ENCODE assay signal across 8 cellular contexts in genomic region chr2:232632904-232633412, GRCh38. TPM values are rescaled to one million over a fixed set of nuclear protein-coding genes. Genes with fewer than 3 reads are reported as not detected.
DNase-seq lines count a peak whose midpoint lies in the region; ATAC-seq, FAIRE-seq and TF ChIP-seq lines count a peak whose summit lies in the region.

No MANE protein-coding gene starts in this region.

- DNase-seq in stimulated activated CD4-positive, alpha-beta T cell treated with anti-CD3 and anti-CD28 coated beads, Interleukin-2, amount 100 ng/mL, for 4 hours (ENCODE audit: low read depth), result peak; percentile 9
- DNase-seq in stimulated activated CD4-positive, alpha-beta T cell treated with anti-CD3 and anti-CD28 coated beads, Interleukin-2, amount 100 ng/mL, for 24 hours, result no peak
- DNase-seq in kidney tubule cell (ENCODE audit: low spot score) (peak; percentile 46), HTR-8/SVneo (ENCODE audit: insufficient read length, low spot score) (no peak), epidermal melanocyte (ENCODE audit: insufficient read length, low spot score) (no peak)
- DNase-seq in stimulated activated naive B cell treated with anti-CD40 and anti-IgM and Interleukin-4, amounts not matched to agents 10 μg/mL and 1 μg/mL and 100 μg/mL, for 72 hours, result peak; percentile 2
- no peak for DNase-seq in effector CD4-positive, alpha-beta T cell

- no peak for FAIRE-seq in HTR-8/SVneo (lab: Jason Lieb, UNC)

- no peaks in the 10 kb centered on the region for H3K36me3 Mint-ChIP-seq in brain
- no peaks in the 10 kb centered on the region for H3K36me3 Mint-ChIP-seq in stimulated activated naive B cell treated with anti-CD40 and anti-IgM and Interleukin-4, amounts not matched to agents 10 μg/mL and 1 μg/mL and 100 μg/mL, for 72 hours

- ATAC-seq in stimulated activated naive B cell treated with anti-CD40 and anti-IgM and Interleukin-4, amounts not matched to agents 10 μg/mL and 1 μg/mL and 100 μg/mL, for 72 hours (replicated peaks), result peak; percentile 10 to 27

- TF ChIP-seq CTCF in brain (conservative IDR thresholded peaks at IDR 0.05), result peak in 1 of 2 experiments; percentile 49

- H3K4me3 Mint-ChIP-seq in brain, result peak overlapping the region; percentile 72 to 85 (median 81)
- H3K4me3 Mint-ChIP-seq in stimulated activated naive B cell treated with anti-CD40 and anti-IgM and Interleukin-4, amounts not matched to agents 10 μg/mL and 1 μg/mL and 100 μg/mL, for 72 hours, result peak overlapping the region; percentile 68 to 75

- peaks cover 0 to 11% (median 2%) of the 10 kb centered on the region in 5 experiments for H3K9me3 Mint-ChIP-seq in brain
- H3K9me3 Mint-ChIP-seq in stimulated activated naive B cell treated with anti-CD40 and anti-IgM and Interleukin-4, amounts not matched to agents 10 μg/mL and 1 μg/mL and 100 μg/mL, for 72 hours, result no peaks in the 10 kb centered on the region

- peaks cover 7% of the 10 kb centered on the region for H3K4me1 Mint-ChIP-seq in brain
- H3K4me1 Mint-ChIP-seq in stimulated activated naive B cell treated with anti-CD40 and anti-IgM and Interleukin-4, amounts not matched to agents 10 μg/mL and 1 μg/mL and 100 μg/mL, for 72 hours, result peaks cover 3 to 6% of the 10 kb centered on the region in 2 donors

- peak overlapping the region in 1 of 5 experiments; percentile 32 for H3K27ac Mint-ChIP-seq in brain
- H3K27ac Mint-ChIP-seq in stimulated activated naive B cell treated with anti-CD40 and anti-IgM and Interleukin-4, amounts not matched to agents 10 μg/mL and 1 μg/mL and 100 μg/mL, for 72 hours, result no peak overlapping the region

- H3K27me3 Mint-ChIP-seq in brain, result peaks cover 27% of the 10 kb centered on the region
- H3K27me3 Mint-ChIP-seq in stimulated activated naive B cell treated with anti-CD40 and anti-IgM and Interleukin-4, amounts not matched to agents 10 μg/mL and 1 μg/mL and 100 μg/mL, for 72 hours, result peaks cover 34 to 65% of the 10 kb centered on the region in 2 donors

RNA-seq across cellular contexts. Expression of gene EFHD1, which starts 0.4 kb away (rescaled TPM):
- 263 TPM for polyA plus RNA-seq in brain (ENCODE audit: insufficient read depth, low read depth, low replicate concordance)

Comparison
In these comparisons a context has a peak if more than half of its experiments do, and no peak if none do; other contexts are left out.
1. DNase-seq: peak in stimulated activated CD4-positive, alpha-beta T cell treated with anti-CD3 and anti-CD28 coated beads, Interleukin-2, amount 100 ng/mL, for 4 hours (single experiment), kidney tubule cell (single experiment) and stimulated activated naive B cell treated with anti-CD40 and anti-IgM and Interleukin-4, amounts not matched to agents 10 μg/mL and 1 μg/mL and 100 μg/mL, for 72 hours (single experiment); none in stimulated activated CD4-positive, alpha-beta T cell treated with anti-CD3 and anti-CD28 coated beads, Interleukin-2, amount 100 ng/mL, for 24 hours (0 of 2), HTR-8/SVneo (single experiment), effector CD4-positive, alpha-beta T cell (single experiment) and epidermal melanocyte (single experiment).